Comparison of ENCODE assay signal across 18 cellular contexts in genomic region chr7:44279731-44280505, GRCh38. TPM values are rescaled to one million over a fixed set of nuclear protein-coding genes. Genes with fewer than 3 reads are reported as not detected.
DNase-seq lines count a peak whose midpoint lies in the region; ATAC-seq, FAIRE-seq and TF ChIP-seq lines count a peak whose summit lies in the region.
"Had no signal": no experiment of that assay in that cellular context is flagged by ENCODE, and none has a peak within 500 bp of the region (broad histone marks: within the 10 kb centered on the region; RNA-seq: fewer than 3 reads in every experiment).

No MANE protein-coding gene starts in this region.

- no peak overlapping the region for H3K4ac ChIP-seq in mesendoderm (ENCODE audit: low read depth, low read length)

- WGBS in adrenal gland, 4 donors = 76 to 87% (median 78%) methylated on average over 15 of the region's 15 CpGs
- WGBS in mesendoderm (ENCODE audit: extremely low coverage, insufficient coverage, low lambda C conversion rate) = no CpG with 5 or more reads among the region's 15 CpGs
- WGBS in suprapubic skin = 84% methylated on average over 10 of the region's 15 CpGs

- ATAC-seq in HG03025 (IDR thresholded peaks at IDR 0.05; ENCODE audit: low FRiP score, unreplicated experiment) = no peak
- ATAC-seq: CD8-positive, alpha-beta T cell had no signal

- H3K4me2 ChIP-seq in mesendoderm (ENCODE audit: low read length) = no peak overlapping the region

- no peak for TF ChIP-seq EP300 in suprapubic skin (IDR thresholded peaks at IDR 0.05)

- no peak for FAIRE-seq in frontal cortex (lab: Jason Lieb, UNC)
- FAIRE-seq: A204.1, bronchial epithelial cell had no signal

- no peak overlapping the region for H4K5ac ChIP-seq in mesendoderm (ENCODE audit: low read length)

- intact Hi-C loops in adrenal gland (cut with DNase I) = no loop called here

- H3K9me3 ChIP-seq in adrenal gland (replicated peaks in 1 of 3) = no peaks in the 10 kb centered on the region
- H3K9me3 ChIP-seq in suprapubic skin = no peaks in the 10 kb centered on the region
- H3K9me3 ChIP-seq: MG63 had no signal

- no peak overlapping the region for H4K8ac ChIP-seq in mesendoderm (ENCODE audit: low read depth, low read length)

- no peak overlapping the region for H2BK15ac ChIP-seq in mesendoderm (replicated peaks; ENCODE audit: low read depth)

- H2AK5ac ChIP-seq in mesendoderm (ENCODE audit: low read length) = no peak overlapping the region

- no peaks in the 10 kb centered on the region for H3K79me1 ChIP-seq in mesendoderm (ENCODE audit: low read length)

- H3K36me3 ChIP-seq in adrenal gland (replicated peaks in 1 of 2) = no peaks in the 10 kb centered on the region
- no peaks in the 10 kb centered on the region for H3K36me3 ChIP-seq in mesendoderm (ENCODE audit: control insufficient read depth, insufficient read depth, low read length)
- H3K36me3 ChIP-seq in suprapubic skin = no peaks in the 10 kb centered on the region
- H3K36me3 ChIP-seq: MG63 had no signal

- H3K4me3 ChIP-seq in adrenal gland = no peak overlapping the region
- no peak overlapping the region for H3K4me3 ChIP-seq in mesendoderm (ENCODE audit: low read length)
- no peak overlapping the region for H3K4me3 ChIP-seq in suprapubic skin
- H3K4me3 ChIP-seq: MG63 had no signal

- no peaks in the 10 kb centered on the region for H3K4me1 ChIP-seq in adrenal gland (replicated peaks in 1 of 2)
- H3K4me1 ChIP-seq in mesendoderm (ENCODE audit: control insufficient read depth, low read depth, low read length) = no peaks in the 10 kb centered on the region
- peaks cover 4% of the 10 kb centered on the region for H3K4me1 ChIP-seq in suprapubic skin
- H3K4me1 ChIP-seq: parathyroid adenoma had no signal

- no peaks in the 10 kb centered on the region for H3K79me2 ChIP-seq in mesendoderm (ENCODE audit: control insufficient read depth, insufficient read depth, low read length)

- no peak overlapping the region for H3K9ac ChIP-seq in mesendoderm (ENCODE audit: low read length)
- H3K9ac ChIP-seq: parathyroid adenoma had no signal

- H3K27ac ChIP-seq in adrenal gland = no peak overlapping the region
- no peak overlapping the region for H3K27ac ChIP-seq in mesendoderm (ENCODE audit: low read depth, low read length)
- H3K27ac ChIP-seq in suprapubic skin = no peak overlapping the region
- H3K27ac ChIP-seq: parathyroid adenoma had no signal

- TF ChIP-seq CTCF in adrenal gland (IDR thresholded peaks at IDR 0.05) (no peak), suprapubic skin (IDR thresholded peaks at IDR 0.05) (no peak)

- no peak overlapping the region for H2BK120ac ChIP-seq in mesendoderm (ENCODE audit: low read depth, low read length)

- peak; percentile 1 for DNase-seq in activated CD4-positive, alpha-beta T cell treated with anti-CD3 and anti-CD28 coated beads for 48 hours
- no peak for DNase-seq in activated CD4-positive, alpha-beta T cell treated with anti-CD3 and anti-CD28 coated beads, Interleukin-2, amount 50 U/mL, for 1 hour
- DNase-seq in adrenal gland (peak in 4 of 7 donors; percentile 1 to 45 (median 6)), mesendoderm (no peak), suprapubic skin (ENCODE audit: low spot score in 2 of 2) (peak; percentile 35 to 53), frontal cortex (ENCODE audit: low spot score in 2 of 2) (no peak)
- no peak for DNase-seq in stimulated activated naive CD4-positive, alpha-beta T cell (lab: John Stamatoyannopoulos, UW)
- DNase-seq: activated naive CD4-positive, alpha-beta T cell treated with Interleukin-2 at 50 U/mL for 16 hours; foreskin fibroblast; MG63; midbrain; NCI-H2029 treated with DMSO at 0.1 percent for 48 hours; NCI-H82 had no signal

- H3K18ac ChIP-seq in mesendoderm (ENCODE audit: low read length) = no peak overlapping the region

- no peak overlapping the region for H3K23ac ChIP-seq in mesendoderm (ENCODE audit: low read length)

- no peak for TF ChIP-seq POLR2A in adrenal gland (IDR thresholded peaks at IDR 0.05)
- no peak for TF ChIP-seq POLR2A in suprapubic skin (IDR thresholded peaks at IDR 0.05)

- H3K27me3 ChIP-seq in adrenal gland (no peaks in the 10 kb centered on the region), mesendoderm (ENCODE audit: insufficient read depth, low read length, poor library complexity) (no peaks in the 10 kb centered on the region), suprapubic skin (peaks cover 11% of the 10 kb centered on the region)
- H3K27me3 ChIP-seq: MG63 had no signal

- H3K56ac ChIP-seq in mesendoderm (ENCODE audit: low read length) = peak overlapping the region; percentile 56

- H2BK5ac ChIP-seq in mesendoderm (ENCODE audit: low read length) = no peak overlapping the region

RNA-seq across cellular contexts. Expression of gene CAMK2B, which starts 45.5 kb away (rescaled TPM):
- total RNA-seq in adrenal gland (1 to 10 TPM in 4 of 8 donors, under 1 TPM in 2, not detected in 2; 0.25 to 9.2 (median 3.4) TPM), suprapubic skin (1 to 10 TPM in 2 of 4 donors, under 1 TPM in 2; 0.89 to 5.1 (median 1.2) TPM), frontal cortex (99.5 TPM)
- polyA plus RNA-seq in adrenal gland = 10 to 100 TPM in 2 of 3 donors, 1 to 10 TPM in 1; 8.1 to 82.3 (median 12.1) TPM
- polyA plus RNA-seq in mesendoderm (2013, experiment 1 of 2) = 0.06 TPM
- 0.08 TPM for polyA plus RNA-seq in mesendoderm (2013, experiment 2 of 2)
- total RNA-seq: bronchial epithelial cell; CD8-positive, alpha-beta T cell had no signal

Comparison
In these comparisons a context has a peak if more than half of its experiments do, and no peak if none do; other contexts are left out.
1. DNase-seq: peak in activated CD4-positive, alpha-beta T cell treated with anti-CD3 and anti-CD28 coated beads for 48 hours (single experiment), adrenal gland (4 of 7) and suprapubic skin (2 of 2); none in activated CD4-positive, alpha-beta T cell treated with anti-CD3 and anti-CD28 coated beads, Interleukin-2, amount 50 U/mL, for 1 hour (single experiment), mesendoderm (single experiment), stimulated activated naive CD4-positive, alpha-beta T cell (0 of 6) and frontal cortex (0 of 2).